21 cellular contexts compared by ENCODE assay signal in the genomic region with DNA sequence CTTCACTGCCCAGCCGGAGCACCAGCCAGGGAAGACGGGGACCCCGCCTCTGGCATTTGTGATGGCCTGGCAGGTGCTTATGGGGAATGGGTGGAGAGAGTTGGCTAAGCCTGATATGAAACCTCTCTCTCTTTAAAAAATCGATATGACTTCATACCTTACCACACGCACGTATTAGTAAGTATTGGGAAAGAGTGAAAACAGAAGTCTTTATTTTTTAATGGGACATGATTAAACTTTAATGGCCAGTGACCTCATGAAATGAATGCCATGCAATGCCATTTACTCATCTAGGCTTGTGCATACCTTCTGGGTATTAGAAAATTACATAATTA.
DNase-seq lines count a peak whose midpoint lies in the region; ATAC-seq and TF ChIP-seq lines count a peak whose summit lies in the region.
"Had no signal": no experiment of that assay in that cellular context is flagged by ENCODE, and none has a peak within 500 bp of the region (broad histone marks: within the 10 kb centered on the region; RNA-seq: fewer than 3 reads in every experiment).

No MANE protein-coding gene starts in this region.

- TF ChIP-seq POLR2A in suprapubic skin (IDR thresholded peaks at IDR 0.05), result no peak

- no peaks in the 10 kb centered on the region for H3F3A ChIP-seq in PC-3 (ENCODE audit: low read length, unreplicated experiment)

- H3K36me3 ChIP-seq in PC-3 (ENCODE audit: low read depth, low read length) (no peaks in the 10 kb centered on the region), mucosa of stomach (ENCODE audit: control insufficient read depth, insufficient read depth, low read length) (no peaks in the 10 kb centered on the region), suprapubic skin (no peaks in the 10 kb centered on the region), mucosa of descending colon (ENCODE audit: low read depth) (no peaks in the 10 kb centered on the region)
- H3K36me3 ChIP-seq: BLaER1 treated with 17β-estradiol and CSF1 and Interleukin-3, amounts not matched to agents 10 nM and 100 nM had no signal

- CTCF ChIA-PET in PC-3 (lab: Charles Lee), result interaction anchor here (0.6 kb wide), 1 partner anchor 40 kb away, joined by 3 read pairs; no protein-coding TSS in a partner anchor

- H3K27me3 ChIP-seq in PC-3 (ENCODE audit: low read length) (no peaks in the 10 kb centered on the region), mucosa of stomach (ENCODE audit: control insufficient read depth, insufficient read depth, low read length) (no peaks in the 10 kb centered on the region), suprapubic skin (no peaks in the 10 kb centered on the region)
- H3K27me3 ChIP-seq: BLaER1 treated with 17β-estradiol and CSF1 and Interleukin-3, amounts not matched to agents 10 nM and 100 nM had no signal

- H4K20me1 ChIP-seq in PC-3 (ENCODE audit: low read length), result no peaks in the 10 kb centered on the region
- H4K20me1 ChIP-seq: BLaER1 treated with 17β-estradiol and CSF1 and Interleukin-3, amounts not matched to agents 10 nM and 100 nM had no signal

- H3K4me2 ChIP-seq in PC-3 (ENCODE audit: low read length), result peak overlapping the region; percentile 73
- H3K4me2 ChIP-seq: BLaER1 treated with 17β-estradiol and CSF1 and Interleukin-3, amounts not matched to agents 10 nM and 100 nM had no signal

- H3K4me3 ChIP-seq in PC-3 (ENCODE audit: low read length) (no peak overlapping the region), mucosa of stomach (ENCODE audit: low read length) (no peak overlapping the region), suprapubic skin (no peak overlapping the region), mucosa of descending colon (no peak overlapping the region)
- H3K4me3 ChIP-seq: BLaER1 treated with 17β-estradiol and CSF1 and Interleukin-3, amounts not matched to agents 10 nM and 100 nM had no signal

- intact Hi-C loops in PC-3 (cut with micrococcal nuclease), result loop anchor here (1.0 kb wide), 1 partner anchor 29 kb away; no protein-coding TSS in a partner anchor
- intact Hi-C loops in mucosa of descending colon (cut with DNase I, micrococcal nuclease), result no loop called here

- peak; percentile 25 for DNase-seq in PC-3
- DNase-seq in epithelial cell of prostate (ENCODE audit: low read depth, low spot score), result no peak
- no peak for DNase-seq in suprapubic skin (ENCODE audit: low spot score in 2 of 2)
- no peak for DNase-seq in activated CD4-positive, CD25-positive, alpha-beta regulatory T cell (lab: John Stamatoyannopoulos, UW)
- DNase-seq in iPS-NIHi11 (ENCODE audit: low spot score), result no peak
- DNase-seq in mucosa of descending colon, result no peak
- DNase-seq: CD8-positive, alpha-beta memory T cell; DMS79; HFFc6; IMR-90; NCI-H187; NCI-H2107; NCI-H510A; NCI-H748 treated with DMSO at 0.1 percent for 48 hours; NK-92 treated with Interleukin-12 subunit alpha and Interleukin-12 subunit beta, amount 100 ng/mL, for 24 hours; OCI-M1; RPMI8226; SIG-M5 had no signal

- peak overlapping the region; percentile 78 for H3K27ac ChIP-seq in PC-3 (ENCODE audit: low read length)
- peak overlapping the region; percentile 41 for H3K27ac ChIP-seq in epithelial cell of prostate
- H3K27ac ChIP-seq in suprapubic skin, result peak overlapping the region; percentile 26
- H3K27ac ChIP-seq: BLaER1 treated with 17β-estradiol and CSF1 and Interleukin-3, amounts not matched to agents 10 nM and 100 nM had no signal

- ATAC-seq in PC-3 (no peak), HG03045 (IDR thresholded peaks at IDR 0.05; ENCODE audit: unreplicated experiment) (no peak), mucosa of descending colon (no peak)

- H3K9me3 ChIP-seq in PC-3 (ENCODE audit: low read length) (no peaks in the 10 kb centered on the region), mucosa of stomach (ENCODE audit: control insufficient read depth, low read length) (no peaks in the 10 kb centered on the region), suprapubic skin (no peaks in the 10 kb centered on the region), mucosa of descending colon (no peaks in the 10 kb centered on the region)

- peak overlapping the region; percentile 47; the same call in 1 of the 2 replicates for H2AFZ ChIP-seq in PC-3 (ENCODE audit: low read length)

- POLR2A ChIA-PET in PC-3 (lab: Charles Lee; ENCODE audit: unreplicated experiment), result no interaction called here

- peak overlapping the region; percentile 48; the same call in 1 of the 2 replicates for H3K9ac ChIP-seq in PC-3 (ENCODE audit: low read length)
- peak overlapping the region; percentile 78 for H3K9ac ChIP-seq in mucosa of stomach (ENCODE audit: low read length)
- H3K9ac ChIP-seq: BLaER1 treated with 17β-estradiol and CSF1 and Interleukin-3, amounts not matched to agents 10 nM and 100 nM had no signal

- BruUV-seq in PC-3 (replicated peaks; lab: Mats Ljungman, UMichigan), result no TSS peak

- H3K4me1 ChIP-seq in PC-3 (ENCODE audit: insufficient read depth, low read length), result peaks cover 46% of the 10 kb centered on the region
- H3K4me1 ChIP-seq in mucosa of stomach (ENCODE audit: control insufficient read depth, insufficient read depth, low read length), result peaks cover 67% of the 10 kb centered on the region
- peaks cover 5% of the 10 kb centered on the region for H3K4me1 ChIP-seq in suprapubic skin
- H3K4me1 ChIP-seq in mucosa of descending colon (ENCODE audit: low read depth), result peaks cover 11% of the 10 kb centered on the region
- H3K4me1 ChIP-seq: BLaER1 treated with 17β-estradiol and CSF1 and Interleukin-3, amounts not matched to agents 10 nM and 100 nM had no signal

- 64% methylated on average over 6 of the region's 6 CpGs for WGBS in suprapubic skin

- H3K9me2 ChIP-seq in PC-3 (replicated peaks; ENCODE audit: low read length), result no peaks in the 10 kb centered on the region

- TF ChIP-seq CTCF in PC-3 (conservative IDR thresholded peaks at IDR 0.05; ENCODE audit: low read depth, low read length) (no peak), suprapubic skin (IDR thresholded peaks at IDR 0.05) (no peak), mucosa of descending colon (IDR thresholded peaks at IDR 0.05) (no peak)

- no peak for TF ChIP-seq EP300 in suprapubic skin (IDR thresholded peaks at IDR 0.05)

- H3K79me2 ChIP-seq in PC-3 (ENCODE audit: low read length), result no peaks in the 10 kb centered on the region

Comparison
In these comparisons a context has a peak if more than half of its experiments do, and no peak if none do; other contexts are left out.
1. H3K27ac ChIP-seq: peak in every context shown above with its lines; median percentile 78 in PC-3; 41 in epithelial cell of prostate; 26 in suprapubic skin.